8 cellular contexts compared by ENCODE assay signal in genomic region chr19:1406496-1406817, GRCh38. TPM values are rescaled to one million over a fixed set of nuclear protein-coding genes. Genes with fewer than 3 reads are reported as not detected.
DNase-seq lines count a peak whose midpoint lies in the region; ATAC-seq and TF ChIP-seq lines count a peak whose summit lies in the region.

No MANE protein-coding gene starts in this region.

- ATAC-seq in T-cell (replicated peaks in 1 of 4) (no peak), HG03045 (IDR thresholded peaks at IDR 0.05; ENCODE audit: unreplicated experiment) (no peak), HG03280 (IDR thresholded peaks at IDR 0.05; ENCODE audit: unreplicated experiment) (no peak), HG03108 (IDR thresholded peaks at IDR 0.05; ENCODE audit: unreplicated experiment) (no peak)

- no peaks in the 10 kb centered on the region for H3K27me3 ChIP-seq in HAP-1 (ENCODE audit: low read depth)
- H3K27me3 ChIP-seq in skeletal muscle tissue (ENCODE audit: control insufficient read depth in 3 of 3, insufficient read depth in 3 of 3, low read length in 3 of 3) = no peaks in the 10 kb centered on the region

- no peaks in the 10 kb centered on the region for H3K9me3 ChIP-seq in HAP-1
- H3K9me3 ChIP-seq in skeletal muscle tissue (ENCODE audit: control insufficient read depth in 3 of 3, low read length in 3 of 3) = no peaks in the 10 kb centered on the region

- CTCF ChIA-PET in T-cell (lab: Charles Lee) = no interaction called here

- peak overlapping the region in 1 of 3 donors; percentile 69 for H3K9ac ChIP-seq in skeletal muscle tissue (ENCODE audit: low read depth in 1 of 3, low read length in 3 of 3)

- H3K36me3 ChIP-seq in HAP-1 (replicated peaks) = peaks cover 33% of the 10 kb centered on the region
- peaks cover 0 to 2% (median 0%) of the 10 kb centered on the region in 3 donors for H3K36me3 ChIP-seq in skeletal muscle tissue (ENCODE audit: control insufficient read depth in 3 of 3, insufficient read depth in 3 of 3, low read length in 3 of 3)

- POLR2A ChIA-PET in T-cell (lab: Charles Lee) = no interaction called here

- peaks cover 15% of the 10 kb centered on the region for H3K4me1 ChIP-seq in HAP-1
- peaks cover 33 to 37% (median 34%) of the 10 kb centered on the region in 3 donors for H3K4me1 ChIP-seq in skeletal muscle tissue (ENCODE audit: control insufficient read depth in 3 of 3, insufficient read depth in 3 of 3, low read length in 3 of 3)

- TF ChIP-seq CTCF in fibroblast of the aortic adventitia (IDR thresholded peaks at IDR 0.05; ENCODE audit: insufficient read depth, low read length) = no peak

- no peaks in the 10 kb centered on the region for H3K9me3 Mint-ChIP-seq in T-cell

- H3K4me3 Mint-ChIP-seq in T-cell = peak overlapping the region; percentile 72 to 81 (median 72)

- H3K27ac ChIP-seq in skeletal muscle tissue (ENCODE audit: low read depth, low read length) = peak overlapping the region; percentile 87

- in situ Hi-C loops in HAP-1 (cut with MboI; ENCODE audit: low sequenced_read_pairs) = no loop called here

- no peak for DNase-seq in HAP-1 (ENCODE audit: low spot score in 2 of 2)
- peak in 1 of 34 experiments; percentile 15 for DNase-seq in T-cell
- no peak for DNase-seq in fibroblast of the aortic adventitia (ENCODE audit: low read depth)
- DNase-seq in GF-D8 (lab: John Stamatoyannopoulos, UW) = no peak

- H3K27ac Mint-ChIP-seq in T-cell = peak overlapping the region; percentile 36 to 58

- H3K4me3 ChIP-seq in HAP-1 (peak overlapping the region; percentile 51), fibroblast of the aortic adventitia (ENCODE audit: low read depth, low read length) (peak overlapping the region; percentile 71), skeletal muscle tissue (ENCODE audit: low read length in 3 of 3) (peak overlapping the region; percentile 62 to 79 (median 76))

- H3K36me3 Mint-ChIP-seq in T-cell = peaks cover 8% of the 10 kb centered on the region

- H3K4me1 Mint-ChIP-seq in T-cell = peaks cover 38 to 41% (median 41%) of the 10 kb centered on the region in 3 donors

- peaks cover 4% of the 10 kb centered on the region in 2 donors for H3K27me3 Mint-ChIP-seq in T-cell

RNA-seq across cellular contexts. Expression of gene DAZAP1, which starts 0.9 kb away (rescaled TPM):
- total RNA-seq in T-cell = 100 to 1,000 TPM; 153 to 170 (median 161) TPM
- 17.3 and 43.8 TPM in 2 replicates for total RNA-seq in fibroblast of the aortic adventitia (ENCODE audit: low replicate concordance)
- 27.1 TPM for total RNA-seq in skeletal muscle tissue

RNA-seq across cellular contexts. Expression of gene GAMT, which starts 5.1 kb away (rescaled TPM):
- total RNA-seq in T-cell (10 to 100 TPM; 11.8 to 18.1 (median 13.7) TPM), fibroblast of the aortic adventitia (ENCODE audit: low replicate concordance) (8.8 and 40.6 TPM in 2 replicates), skeletal muscle tissue (101 TPM)

RNA-seq across cellular contexts. Expression of gene NDUFS7, which starts 22.8 kb away (rescaled TPM):
- total RNA-seq in T-cell = 10 to 100 TPM; 50.3 to 85.5 (median 79.6) TPM
- total RNA-seq in fibroblast of the aortic adventitia (ENCODE audit: low replicate concordance) = 14.6 and 40.7 TPM in 2 replicates
- total RNA-seq in skeletal muscle tissue = 43.3 TPM

RNA-seq across cellular contexts. Expression of gene RPS15, which starts 31.7 kb away (rescaled TPM):
- total RNA-seq in T-cell (1,000 to 10,000 TPM; 1,731 to 2,353 (median 2,282) TPM), fibroblast of the aortic adventitia (ENCODE audit: low replicate concordance) (567 and 712 TPM in 2 replicates), skeletal muscle tissue (354 TPM)

RNA-seq across cellular contexts. Expression of gene APC2, which starts 43.5 kb away (rescaled TPM):
- total RNA-seq in T-cell = under 1 TPM; 0.08 to 0.29 (median 0.13) TPM
- total RNA-seq in fibroblast of the aortic adventitia (ENCODE audit: low replicate concordance) = 0.27 and 0.57 TPM in 2 replicates
- 1.0 TPM for total RNA-seq in skeletal muscle tissue
